ENCODE assay signal across 18 cellular contexts in the genomic region with DNA sequence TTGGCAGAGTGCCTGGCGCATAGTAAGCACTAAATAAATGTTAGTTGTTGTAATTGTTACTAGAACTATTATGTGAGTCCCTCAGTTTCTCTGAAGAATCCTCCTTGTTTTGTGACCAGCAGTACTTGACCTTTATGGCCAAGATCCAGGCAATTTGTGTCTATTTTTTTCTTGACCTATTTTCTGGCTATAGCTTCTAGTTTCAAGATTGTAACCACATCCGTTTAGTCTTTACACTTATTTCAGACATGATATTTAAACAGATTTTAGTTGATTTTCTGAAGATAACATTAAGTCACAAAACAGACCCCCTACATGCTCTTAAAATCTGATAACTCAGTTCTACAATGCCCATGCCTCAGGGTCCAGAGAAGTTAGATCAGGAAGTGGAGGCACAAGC. TPM values are rescaled to one million over a fixed set of nuclear protein-coding genes. Genes with fewer than 3 reads are reported as not detected.
DNase-seq lines count a peak whose midpoint lies in the region; ATAC-seq and TF ChIP-seq lines count a peak whose summit lies in the region.
"Had no signal": no experiment of that assay in that cellular context is flagged by ENCODE, and none has a peak within 500 bp of the region (broad histone marks: within the 10 kb centered on the region; RNA-seq: fewer than 3 reads in every experiment).

No MANE protein-coding gene starts in this region.

- H2AFZ ChIP-seq in OCI-LY7 (ENCODE audit: low read length), result no peak overlapping the region

- no peak for DNase-seq in CD4-positive, alpha-beta T cell
- DNase-seq in CD8-positive, alpha-beta memory T cell, result peak in 1 of 5 donors; percentile 53
- no peak for DNase-seq in activated CD8-positive, alpha-beta T cell treated with anti-CD3 and anti-CD28 coated beads for 36 hours
- DNase-seq in effector memory CD8-positive, alpha-beta T cell, result no peak
- DNase-seq in CD14-positive monocyte (ENCODE audit: low spot score) (no peak), NCI-H2029 treated with DMSO at 0.1 percent for 48 hours (lab: John Stamatoyannopoulos, UW) (no peak), OCI-LY7 (ENCODE audit: low spot score) (no peak)
- no peak for DNase-seq in stimulated activated CD4-positive, alpha-beta T cell treated with anti-CD3 and anti-CD28 coated beads, Interleukin-15, amount 100 ng/mL, for 24 hours
- DNase-seq: BE2C, COR-L47, DMS153, H7, MG63, NCI-H187 treated with DMSO at 0.1 percent for 48 hours, NCI-H2171, NCI-H82, SHP77 treated with DMSO at 0.1 percent for 48 hours had no signal

- no TSS peak for BruUV-seq in OCI-LY7 (replicated peaks; lab: Mats Ljungman, UMichigan)

- H3K9me3 ChIP-seq in CD4-positive, alpha-beta T cell (ENCODE audit: control insufficient read depth, low read length), result no peaks in the 10 kb centered on the region
- no peaks in the 10 kb centered on the region for H3K9me3 ChIP-seq in CD8-positive, alpha-beta memory T cell (ENCODE audit: low read length)
- no peaks in the 10 kb centered on the region for H3K9me3 ChIP-seq in OCI-LY7 (ENCODE audit: low read length)
- H3K9me3 ChIP-seq: BE2C, MG63 had no signal

- no peaks in the 10 kb centered on the region for H3K79me2 ChIP-seq in OCI-LY7 (ENCODE audit: insufficient read depth, low read depth, low read length)

- H3K27me3 ChIP-seq in CD4-positive, alpha-beta T cell (ENCODE audit: control insufficient read depth, insufficient read depth, low read length), result no peaks in the 10 kb centered on the region
- no peaks in the 10 kb centered on the region for H3K27me3 ChIP-seq in CD8-positive, alpha-beta memory T cell (ENCODE audit: insufficient read depth, low read length, poor library complexity, severe bottlenecking)
- H3K27me3 ChIP-seq: BE2C, MG63 had no signal

- no peaks in the 10 kb centered on the region for H3K36me3 Mint-ChIP-seq in CD4-positive, alpha-beta T cell (ENCODE audit: low read depth)
- peaks cover 0 to 14% (median 3%) of the 10 kb centered on the region in 3 donors for H3K36me3 Mint-ChIP-seq in CD8-positive, alpha-beta memory T cell
- H3K36me3 Mint-ChIP-seq in activated CD8-positive, alpha-beta T cell treated with anti-CD3 and anti-CD28 coated beads for 36 hours (ENCODE audit: low read depth), result peaks cover 3% of the 10 kb centered on the region
- H3K36me3 Mint-ChIP-seq in effector memory CD8-positive, alpha-beta T cell (ENCODE audit: insufficient read depth), result peaks cover 16% of the 10 kb centered on the region
- no peaks in the 10 kb centered on the region for H3K36me3 Mint-ChIP-seq in CD14-positive monocyte

- H3K4me2 ChIP-seq in OCI-LY7 (ENCODE audit: low read length), result no peak overlapping the region

- no peak overlapping the region for H3K27ac ChIP-seq in CD4-positive, alpha-beta T cell (ENCODE audit: low read depth, low read length)
- no peak overlapping the region for H3K27ac ChIP-seq in CD8-positive, alpha-beta memory T cell (ENCODE audit: low read depth, low read length)
- H3K27ac ChIP-seq in OCI-LY7 (ENCODE audit: low read depth, low read length, poor library complexity, severe bottlenecking), result no peak overlapping the region

- H3K36me3 ChIP-seq in CD8-positive, alpha-beta memory T cell (ENCODE audit: insufficient read depth, low read length), result no peaks in the 10 kb centered on the region
- H3K36me3 ChIP-seq in OCI-LY7 (ENCODE audit: insufficient read depth, low read length), result no peaks in the 10 kb centered on the region; the same call in 1 of the 2 replicates
- H3K36me3 ChIP-seq: BE2C, MG63 had no signal

- no peaks in the 10 kb centered on the region for H3K27me3 Mint-ChIP-seq in CD4-positive, alpha-beta T cell
- no peaks in the 10 kb centered on the region for H3K27me3 Mint-ChIP-seq in CD8-positive, alpha-beta memory T cell
- no peaks in the 10 kb centered on the region for H3K27me3 Mint-ChIP-seq in activated CD8-positive, alpha-beta T cell treated with anti-CD3 and anti-CD28 coated beads for 36 hours
- no peaks in the 10 kb centered on the region for H3K27me3 Mint-ChIP-seq in effector memory CD8-positive, alpha-beta T cell
- peaks cover 5 to 12% (median 8%) of the 10 kb centered on the region in 3 donors for H3K27me3 Mint-ChIP-seq in CD14-positive monocyte (ENCODE audit: low read depth in 3 of 3)

- peak overlapping the region; percentile 79 for H3K27ac Mint-ChIP-seq in CD4-positive, alpha-beta T cell
- peak overlapping the region; percentile 85 to 97 (median 94) for H3K27ac Mint-ChIP-seq in CD8-positive, alpha-beta memory T cell
- peak overlapping the region; percentile 57 for H3K27ac Mint-ChIP-seq in activated CD8-positive, alpha-beta T cell treated with anti-CD3 and anti-CD28 coated beads for 36 hours
- H3K27ac Mint-ChIP-seq in effector memory CD8-positive, alpha-beta T cell, result peak overlapping the region; percentile 88 to 92
- no peak overlapping the region for H3K27ac Mint-ChIP-seq in CD14-positive monocyte

- no peak for ATAC-seq in CD4-positive, alpha-beta T cell (ENCODE audit: poor library complexity)
- no peak for ATAC-seq in activated CD8-positive, alpha-beta T cell treated with anti-CD3 and anti-CD28 coated beads for 36 hours
- ATAC-seq in effector memory CD8-positive, alpha-beta T cell (replicated peaks), result peak; percentile 11
- ATAC-seq: HepG2 had no signal

- H3K9me2 ChIP-seq in OCI-LY7 (ENCODE audit: insufficient read depth, low read length), result no peaks in the 10 kb centered on the region

- no peaks in the 10 kb centered on the region for H3K9me3 Mint-ChIP-seq in CD4-positive, alpha-beta T cell
- H3K9me3 Mint-ChIP-seq in CD8-positive, alpha-beta memory T cell, result peaks cover 0 to 10% (median 6%) of the 10 kb centered on the region in 5 donors
- H3K9me3 Mint-ChIP-seq in activated CD8-positive, alpha-beta T cell treated with anti-CD3 and anti-CD28 coated beads for 36 hours, result peaks cover 10% of the 10 kb centered on the region
- H3K9me3 Mint-ChIP-seq in effector memory CD8-positive, alpha-beta T cell, result peaks cover 0 to 7% of the 10 kb centered on the region in 2 donors
- H3K9me3 Mint-ChIP-seq in CD14-positive monocyte, result peaks cover 0 to 14% (median 2%) of the 10 kb centered on the region in 7 donors

- no peak for TF ChIP-seq CTCF in CD4-positive, alpha-beta T cell (IDR thresholded peaks at IDR 0.05)
- no peak for TF ChIP-seq CTCF in activated CD8-positive, alpha-beta T cell treated with anti-CD3 and anti-CD28 coated beads for 36 hours (IDR thresholded peaks at IDR 0.05)
- TF ChIP-seq CTCF in CD14-positive monocyte (IDR thresholded peaks at IDR 0.05) (no peak), OCI-LY7 (conservative IDR thresholded peaks at IDR 0.05; ENCODE audit: low read length) (no peak)

- intact Hi-C loops in CD4-positive, alpha-beta T cell (cut with DNase I, micrococcal nuclease), result loop anchor here in 1 of 2 experiments (10.0 kb wide), 1 partner anchor 74 kb away; no protein-coding TSS in a partner anchor
- intact Hi-C loops in activated CD8-positive, alpha-beta T cell treated with anti-CD3 and anti-CD28 coated beads for 36 hours (cut with micrococcal nuclease), result loop anchor here (10.0 kb wide), 2 partner anchors 204 to 254 kb away; no protein-coding TSS in a partner anchor
- intact Hi-C loops in CD14-positive monocyte (cut with micrococcal nuclease) (no loop called here), OCI-LY7 (cut with micrococcal nuclease; ENCODE audit: unreplicated experiment) (no loop called here)

- H3K4me1 ChIP-seq in CD8-positive, alpha-beta memory T cell (ENCODE audit: insufficient read depth, low read length), result peaks cover 88% of the 10 kb centered on the region
- peaks cover 17% of the 10 kb centered on the region for H3K4me1 ChIP-seq in OCI-LY7 (ENCODE audit: insufficient read depth, low read length, poor library complexity, severe bottlenecking)
- H3K4me1 ChIP-seq: BE2C had no signal

- no peak overlapping the region for H3K4me3 Mint-ChIP-seq in CD4-positive, alpha-beta T cell
- peak overlapping the region; percentile 1 to 85 (median 72) for H3K4me3 Mint-ChIP-seq in CD8-positive, alpha-beta memory T cell
- no peak overlapping the region for H3K4me3 Mint-ChIP-seq in activated CD8-positive, alpha-beta T cell treated with anti-CD3 and anti-CD28 coated beads for 36 hours
- H3K4me3 Mint-ChIP-seq in effector memory CD8-positive, alpha-beta T cell, result peak overlapping the region; percentile 24 to 78
- H3K4me3 Mint-ChIP-seq in CD14-positive monocyte, result no peak overlapping the region

- POLR2A ChIA-PET in CD4-positive, alpha-beta T cell (lab: Charles Lee), result no interaction called here
- POLR2A ChIA-PET in CD8-positive, alpha-beta memory T cell (lab: Charles Lee), result interaction anchor here (1.4 kb wide), 1 partner anchor 11 kb away, joined by 3 read pairs; no protein-coding TSS in a partner anchor
- POLR2A ChIA-PET in activated CD8-positive, alpha-beta T cell treated with anti-CD3 and anti-CD28 coated beads for 36 hours (lab: Charles Lee), result interaction anchor here (0.6 kb wide), 1 partner anchor 532 kb away, joined by 3 read pairs; no protein-coding TSS in a partner anchor
- POLR2A ChIA-PET in OCI-LY7 (lab: Charles Lee), result no interaction called here

- CTCF ChIA-PET in CD4-positive, alpha-beta T cell (lab: Charles Lee), result interaction anchor here (1.7 kb wide), 1 partner anchor 242 kb away, joined by 3 read pairs; no protein-coding TSS in a partner anchor
- CTCF ChIA-PET in CD8-positive, alpha-beta memory T cell (lab: Charles Lee), result no interaction called here
- CTCF ChIA-PET in activated CD8-positive, alpha-beta T cell treated with anti-CD3 and anti-CD28 coated beads for 36 hours (lab: Charles Lee), result no interaction called here
- CTCF ChIA-PET in OCI-LY7 (lab: Charles Lee; ENCODE audit: unreplicated experiment), result no interaction called here

- H3K4me1 Mint-ChIP-seq in CD4-positive, alpha-beta T cell (ENCODE audit: low read depth), result peaks cover 90% of the 10 kb centered on the region
- H3K4me1 Mint-ChIP-seq in CD8-positive, alpha-beta memory T cell, result peaks cover 91 to 96% (median 95%) of the 10 kb centered on the region in 3 donors
- peaks cover 79% of the 10 kb centered on the region for H3K4me1 Mint-ChIP-seq in activated CD8-positive, alpha-beta T cell treated with anti-CD3 and anti-CD28 coated beads for 36 hours (ENCODE audit: low read depth)
- H3K4me1 Mint-ChIP-seq in effector memory CD8-positive, alpha-beta T cell (ENCODE audit: low read depth in 2 of 2), result peaks cover 73 to 83% of the 10 kb centered on the region in 2 donors
- peaks cover 16% of the 10 kb centered on the region for H3K4me1 Mint-ChIP-seq in CD14-positive monocyte

- H4K20me1 ChIP-seq in OCI-LY7 (ENCODE audit: insufficient read depth, low read length), result no peaks in the 10 kb centered on the region

- no peak overlapping the region for H3K4me3 ChIP-seq in CD8-positive, alpha-beta memory T cell (ENCODE audit: low read length)
- H3K4me3 ChIP-seq in OCI-LY7 (ENCODE audit: low read depth, low read length, poor library complexity, severe bottlenecking), result no peak overlapping the region
- H3K4me3 ChIP-seq: MG63 had no signal

RNA-seq across cellular contexts. Expression of gene CDC7, which starts 50.3 kb away (rescaled TPM):
- total RNA-seq in CD4-positive, alpha-beta T cell, result 1 to 10 TPM; 4.2 to 4.8 TPM
- total RNA-seq in CD8-positive, alpha-beta memory T cell, result 10 to 100 TPM; 24.5 to 28.3 TPM
- polyA plus RNA-seq in CD8-positive, alpha-beta memory T cell, result 3.3 TPM
- 10 to 100 TPM; 28.0 to 30.3 TPM for total RNA-seq in activated CD8-positive, alpha-beta T cell treated with anti-CD3 and anti-CD28 coated beads for 36 hours
- polyA plus RNA-seq in CD14-positive monocyte, result 1 to 10 TPM; 1.5 TPM
- 28.6 and 35.8 TPM in 2 replicates for total RNA-seq in OCI-LY7 (2014; rRNA removed; shearing (Covaris generic))
- 54.5 and 66.3 TPM in 2 replicates for total RNA-seq in OCI-LY7 (2022)

Comparison
In these comparisons a context has a peak if more than half of its experiments do, and no peak if none do; other contexts are left out.
1. H3K27ac Mint-ChIP-seq: peak in CD4-positive, alpha-beta T cell (single experiment), CD8-positive, alpha-beta memory T cell (8 of 8), activated CD8-positive, alpha-beta T cell treated with anti-CD3 and anti-CD28 coated beads for 36 hours (single experiment) and effector memory CD8-positive, alpha-beta T cell (2 of 2); none in CD14-positive monocyte (0 of 7).
2. H3K4me3 Mint-ChIP-seq: peak in CD8-positive, alpha-beta memory T cell (7 of 7) and effector memory CD8-positive, alpha-beta T cell (2 of 2); none in CD4-positive, alpha-beta T cell (single experiment), activated CD8-positive, alpha-beta T cell treated with anti-CD3 and anti-CD28 coated beads for 36 hours (single experiment) and CD14-positive monocyte (0 of 2).
3. RNA of gene CDC7, which starts 50.3 kb away (total RNA-seq): 28.6 to 66.3 TPM in OCI-LY7, 28.0 to 30.3 TPM in activated CD8-positive, alpha-beta T cell treated with anti-CD3 and anti-CD28 coated beads for 36 hours and 24.5 to 28.3 TPM in CD8-positive, alpha-beta memory T cell; 4.2 to 4.8 TPM in CD4-positive, alpha-beta T cell; every median in the first group is over 4 times any median in the second.
4. POLR2A ChIA-PET loops: an anchor here in CD8-positive, alpha-beta memory T cell (1.4 kb wide) and activated CD8-positive, alpha-beta T cell treated with anti-CD3 and anti-CD28 coated beads for 36 hours (0.6 kb wide); none called in CD4-positive, alpha-beta T cell and OCI-LY7.